Comparison of ENCODE assay signal across 8 cellular contexts in genomic region chr5:128201065-128201926, GRCh38.
DNase-seq lines count a peak whose midpoint lies in the region; ATAC-seq, FAIRE-seq and TF ChIP-seq lines count a peak whose summit lies in the region.

No MANE protein-coding gene starts in this region.

- no peak overlapping the region for H3K9ac ChIP-seq in endocrine pancreas (ENCODE audit: control insufficient read depth, insufficient read depth, low read length)

- H3K27ac ChIP-seq in C4-2B = no peak overlapping the region
- no peak overlapping the region for H3K27ac ChIP-seq in mesodermal cell (ENCODE audit: low read depth, low read length, severe bottlenecking)

- H3K36me3 ChIP-seq in endocrine pancreas (ENCODE audit: control insufficient read depth, insufficient read depth, low read length) (no peaks in the 10 kb centered on the region), mesodermal cell (ENCODE audit: control insufficient read depth, insufficient read depth, low read length) (no peaks in the 10 kb centered on the region)

- H3K9me3 ChIP-seq in endocrine pancreas (ENCODE audit: control insufficient read depth, low read length) = no peaks in the 10 kb centered on the region
- H3K9me3 ChIP-seq in mesodermal cell (ENCODE audit: control insufficient read depth, low read length) = no peaks in the 10 kb centered on the region

- TF ChIP-seq CTCF in C4-2B (conservative IDR thresholded peaks at IDR 0.05) = peak; percentile 96

- FAIRE-seq in GM19239 (lab: Jason Lieb, UNC) = peak; percentile 90

- DNase-seq in GM19239 (ENCODE audit: insufficient read length, low spot score) = peak; percentile 62
- DNase-seq in NCI-H82 (lab: John Stamatoyannopoulos, UW) = peak; percentile 80
- peak; percentile 55 to 69 (median 58) for DNase-seq in activated CD8-positive, alpha-beta memory T cell treated with anti-CD3 and anti-CD28 coated beads for 48 hours (ENCODE audit: low read depth in 2 of 3, low spot score in 2 of 3)
- peak; percentile 66 to 68 for DNase-seq in stimulated activated CD8-positive, alpha-beta memory T cell treated with anti-CD3 and anti-CD28 coated beads, Interleukin-15, amount 100 ng/mL, for 48 hours (ENCODE audit: low read depth in 2 of 2)

- 18 to 35% methylated on average over 17 to 33 of the region's 36 CpGs for WGBS in mesodermal cell (ENCODE audit: insufficient coverage in 2 of 2), 2 experiments

- ATAC-seq in HG03280 (IDR thresholded peaks at IDR 0.05; ENCODE audit: unreplicated experiment) = peak; percentile 98

- no peaks in the 10 kb centered on the region for H3K27me3 ChIP-seq in endocrine pancreas (ENCODE audit: control insufficient read depth, insufficient read depth, low read length)

- H3K4me3 ChIP-seq in endocrine pancreas (ENCODE audit: control insufficient read depth, insufficient read depth, low read length) (peak overlapping the region; percentile 40), mesodermal cell (ENCODE audit: extremely low read depth, insufficient read depth, low read length, poor library complexity, severe bottlenecking) (peak overlapping the region; percentile 1)

- H3K4me1 ChIP-seq in endocrine pancreas (ENCODE audit: control insufficient read depth, insufficient read depth, low read length) (no peaks in the 10 kb centered on the region), mesodermal cell (ENCODE audit: control insufficient read depth, insufficient read depth, low read length, poor library complexity, severe bottlenecking) (no peaks in the 10 kb centered on the region)
